Comparison of ENCODE assay signal across 21 cellular contexts in genomic region chrX:79466636-79467035, GRCh38.
"Had no signal": no experiment of that assay in that cellular context is flagged by ENCODE, and none has a peak within 500 bp of the region (broad histone marks: within the 10 kb centered on the region; RNA-seq: fewer than 3 reads in every experiment).

No MANE protein-coding gene starts in this region.

- H3K27ac ChIP-seq: brain microvascular endothelial cell, heart right ventricle, pancreas, psoas muscle, right atrium auricular region, spleen, thoracic aorta, WERI-Rb-1 had no signal

- H3K36me3 ChIP-seq: brain microvascular endothelial cell, heart right ventricle, pancreas, right atrium auricular region, spleen, thoracic aorta, WERI-Rb-1 had no signal

- ATAC-seq: activated CD8-positive, alpha-beta T cell treated with anti-CD3 and anti-CD28 coated beads, Interleukin-2, amount 10 ng/mL, durations not matched to agents 7 days and 5 days; activated naive CD4-positive, alpha-beta T cell treated with anti-CD3 and anti-CD28 coated beads, Interleukin-2, amount 50 U/mL, for 72 hours; heart right ventricle; left cardiac atrium; pancreas; psoas muscle had no signal

- H3K4me1 ChIP-seq: heart right ventricle, pancreas, psoas muscle, right atrium auricular region, spleen had no signal

- H3K4me3 ChIP-seq: heart right ventricle, pancreas, psoas muscle, right atrium auricular region, spleen, thoracic aorta had no signal

- H3K9me3 ChIP-seq: pancreas, psoas muscle, thoracic aorta had no signal

- H3K27me3 ChIP-seq: brain microvascular endothelial cell, pancreas, right atrium auricular region had no signal

- DNase-seq: activated CD4-positive, alpha-beta T cell treated with anti-CD3 and anti-CD28 coated beads, Interleukin-2, amount 10 ng/mL, durations not matched to agents 7 days and 5 days; activated CD4-positive, CD25-positive, alpha-beta regulatory T cell treated with anti-CD3 and anti-CD28 coated beads, Interleukin-2, amount 50 U/mL, for 72 hours; activated CD8-positive, alpha-beta T cell treated with anti-CD3 and anti-CD28 coated beads, Interleukin-2, amount 10 ng/mL, durations not matched to agents 7 days and 5 days; activated gamma-delta T cell treated with Interleukin-2 at 50 U/mL for 16 hours; activated T-cell treated with anti-CD3 and anti-CD28 coated beads, Interleukin-2, amount 50 U/mL, for 1 hour; aorta; brain microvascular endothelial cell; caudate nucleus; effector CD4-positive, alpha-beta T cell; heart right ventricle; islet precursor cell; left cardiac atrium; pancreas; psoas muscle; spleen; stimulated activated CD4-positive, alpha-beta T cell treated with anti-CD3 and anti-CD28 coated beads, Interleukin-4, amount 100 ng/mL, for 1 hour; stimulated activated naive CD4-positive, alpha-beta T cell; WERI-Rb-1 had no signal
